ENCODE assay signal across 8 cellular contexts in the genomic region with DNA sequence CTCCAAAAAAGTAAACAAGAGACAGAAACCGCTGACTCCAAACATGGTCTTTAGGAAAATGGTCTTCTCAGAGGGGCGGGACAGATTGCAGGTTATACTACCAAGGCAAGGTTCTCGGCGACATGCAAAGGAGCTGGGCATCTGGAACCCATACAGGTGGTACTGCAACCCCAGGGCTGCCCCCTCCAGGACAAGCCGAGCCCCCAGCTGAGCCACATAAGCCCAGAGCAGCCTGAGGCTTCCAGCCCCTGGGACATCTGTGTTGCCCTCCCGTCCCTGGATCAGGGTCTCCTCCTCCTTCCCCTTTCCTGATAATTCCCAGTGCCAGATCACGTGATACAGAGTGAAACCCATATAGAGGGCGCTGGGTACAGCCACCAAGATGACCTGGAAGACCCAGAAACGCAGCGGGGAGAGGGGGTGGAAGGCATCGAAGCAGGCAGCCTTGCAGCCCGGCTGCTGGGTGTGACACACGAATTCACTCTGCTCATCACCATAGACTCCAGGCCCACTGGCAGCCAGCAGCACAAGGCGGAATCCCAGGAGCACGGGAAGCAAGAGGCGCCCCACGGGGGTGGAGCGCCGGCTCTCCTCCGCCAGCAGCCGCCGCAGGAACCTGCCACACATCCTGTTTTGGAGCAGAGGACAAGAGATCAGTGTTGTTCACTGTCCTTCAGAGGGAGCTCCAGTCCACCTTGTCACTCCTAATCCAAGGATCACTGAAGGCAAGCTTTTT. TPM values are rescaled to one million over a fixed set of nuclear protein-coding genes. Genes with fewer than 3 reads are reported as not detected.
DNase-seq lines count a peak whose midpoint lies in the region; ATAC-seq and TF ChIP-seq lines count a peak whose summit lies in the region.

A gene with protein sequence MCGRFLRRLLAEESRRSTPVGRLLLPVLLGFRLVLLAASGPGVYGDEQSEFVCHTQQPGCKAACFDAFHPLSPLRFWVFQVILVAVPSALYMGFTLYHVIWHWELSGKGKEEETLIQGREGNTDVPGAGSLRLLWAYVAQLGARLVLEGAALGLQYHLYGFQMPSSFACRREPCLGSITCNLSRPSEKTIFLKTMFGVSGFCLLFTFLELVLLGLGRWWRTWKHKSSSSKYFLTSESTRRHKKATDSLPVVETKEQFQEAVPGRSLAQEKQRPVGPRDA (minus strand): TSS at position 627 of the 736 bp plus-strand sequence. CDS start 0 bp downstream, at position 627.

- DNase-seq in GDM1 (lab: John Stamatoyannopoulos, UW) (peak; percentile 66), NB4 (ENCODE audit: low read depth) (peak; percentile 78), brain microvascular endothelial cell (peak; percentile 34), gastrocnemius medialis (no peak)

- TF ChIP-seq CTCF in NB4 (IDR thresholded peaks at IDR 0.05; ENCODE audit: low read depth, low read length) = peak; percentile 57
- peak; percentile 56 for TF ChIP-seq CTCF in brain microvascular endothelial cell (IDR thresholded peaks at IDR 0.05; ENCODE audit: low read depth, low read length, missing control alignments)
- peak in 2 of 5 experiments; percentile 22 to 33 for TF ChIP-seq CTCF in gastrocnemius medialis (IDR thresholded peaks at IDR 0.05 in 4 of 5, conservative IDR thresholded peaks at IDR 0.05 in 1 of 5)

- H3K4me3 ChIP-seq in NB4 (ENCODE audit: low read depth, low read length) = peak within 1 kb of the TSS; percentile 22
- H3K4me3 ChIP-seq in brain microvascular endothelial cell (ENCODE audit: low read depth, low read length) = peak within 1 kb of the TSS; percentile 34
- H3K4me3 ChIP-seq in iPS-11a (ENCODE audit: low read depth, low read length) = peak within 1 kb of the TSS; percentile 34
- peak within 1 kb of the TSS in 3 of 4 donors; percentile 13 to 36 (median 26) for H3K4me3 ChIP-seq in gastrocnemius medialis

- intact Hi-C loops in gastrocnemius medialis (cut with DNase I; ENCODE audit: low total_unique reads) = no loop called here

- ATAC-seq in SK-N-SH treated with all-trans-retinoic acid at 6 μM for 48 hours = peak; percentile 97
- ATAC-seq in gastrocnemius medialis = peak; percentile 56 to 77
- no peak for ATAC-seq in HG02759 (IDR thresholded peaks at IDR 0.05; ENCODE audit: unreplicated experiment)
- no peak for ATAC-seq in GM19395 (IDR thresholded peaks at IDR 0.05; ENCODE audit: unreplicated experiment)

- TF ChIP-seq POLR2A in NB4 (IDR thresholded peaks at IDR 0.05; ENCODE audit: extremely low read depth, insufficient read length) (no peak), gastrocnemius medialis (IDR thresholded peaks at IDR 0.05) (no peak)

- in situ Hi-C loops in brain microvascular endothelial cell (cut with HindIII; ENCODE audit: low pct_ligation_motif_present, low sequenced_read_pairs) (no loop called here), gastrocnemius medialis (cut with MboI; ENCODE audit: low sequenced_read_pairs in 4 of 4) (no loop called here)

- H3K36me3 ChIP-seq in brain microvascular endothelial cell (replicated peaks) (no peaks in the 10 kb centered on the region), gastrocnemius medialis (no peaks in the 10 kb centered on the region)

- H3K27me3 ChIP-seq in brain microvascular endothelial cell (replicated peaks) (peaks cover 9% of the 10 kb centered on the region), gastrocnemius medialis (peaks cover 4 to 18% (median 6%) of the 10 kb centered on the region in 3 donors)

- no peaks in the 10 kb centered on the region for H3K9me3 ChIP-seq in gastrocnemius medialis

- H3K27ac ChIP-seq in brain microvascular endothelial cell = no peak within 1 kb of the TSS
- peak within 1 kb of the TSS in 2 of 4 donors; percentile 31 to 50 for H3K27ac ChIP-seq in gastrocnemius medialis

- H3K4me1 ChIP-seq in gastrocnemius medialis = peaks cover 0 to 4% of the 10 kb centered on the region in 2 donors

TF ChIP-seq in SK-N-SH treated with all-trans-retinoic acid at 6 μM for 48 hours, 23 proteins besides CTCF, POLR2A, EP300 and RAD21:
- TF ChIP-seq ZNF70 (CRISPR knock-in tag; IDR thresholded peaks at IDR 0.05) (no peak), RARB (CRISPR knock-in tag; IDR thresholded peaks at IDR 0.05) (no peak)
TF ChIP-seq in SK-N-SH treated with all-trans-retinoic acid at 6 μM for 48 hours: peak in this region for 0.

RNA-seq across cellular contexts. Expression of the gene that starts here (rescaled TPM):
- total RNA-seq in gastrocnemius medialis = not detected

Comparison
In these comparisons a context has a peak if more than half of its experiments do, and no peak if none do; other contexts are left out.
1. Peak in ATAC-seq and H3K4me3 ChIP-seq in gastrocnemius medialis; RNA of the gene not detected or under 1 TPM.
2. DNase-seq: peak in GDM1 (single experiment), NB4 (single experiment) and brain microvascular endothelial cell (single experiment); none in gastrocnemius medialis (0 of 2).
3. Peak in every context shown above with its lines, with median percentiles within 50 percentile points of each other: H3K4me3 ChIP-seq.